17 cellular contexts compared by ENCODE assay signal in the genomic region with DNA sequence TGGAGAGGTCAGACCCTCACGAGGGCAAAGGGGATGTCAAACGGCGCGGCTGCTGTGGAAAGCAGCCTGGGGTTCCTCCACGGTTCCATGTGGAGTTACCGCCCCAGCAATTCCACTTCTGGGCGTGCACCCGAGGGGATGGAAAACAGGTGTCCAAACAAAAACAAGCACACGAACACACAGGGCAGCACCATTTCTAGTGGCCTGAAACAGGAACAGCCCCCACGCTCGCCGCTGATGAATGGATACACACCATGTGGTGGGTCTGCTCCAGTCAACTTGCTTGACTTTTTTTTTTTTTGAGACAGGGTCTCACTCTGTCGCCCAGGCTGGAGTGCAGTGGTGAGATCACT.
"Had no signal": no experiment of that assay in that cellular context is flagged by ENCODE, and none has a peak within 500 bp of the region (broad histone marks: within the 10 kb centered on the region; RNA-seq: fewer than 3 reads in every experiment).

No MANE protein-coding gene starts in this region.

- H3K36me3 Mint-ChIP-seq: activated naive CD8-positive, alpha-beta T cell; naive B cell had no signal

- H3K9me3 ChIP-seq: left ventricle myocardium inferior, neutrophil, tibial artery had no signal

- H3K27ac Mint-ChIP-seq: activated B cell treated with CpG ODN at 0.5 μM for 24 hours; activated CD4-positive, alpha-beta memory T cell treated with anti-CD3 and anti-CD28 coated beads for 36 hours; activated CD8-positive, alpha-beta memory T cell treated with anti-CD3 and anti-CD28 coated beads, Interleukin-2, amount 10 ng/mL, durations not matched to agents 7 days and 5 days; activated naive CD8-positive, alpha-beta T cell; T-helper 2 cell treated with Interferon-gamma antibody and Interleukin-4, amounts not matched to agents 5 μg/mL and 100 μg/mL, for 36 hours had no signal

- ATAC-seq: activated CD8-positive, alpha-beta memory T cell treated with anti-CD3 and anti-CD28 coated beads, Interleukin-2, amount 10 ng/mL, durations not matched to agents 7 days and 5 days; stimulated activated naive CD8-positive, alpha-beta T cell treated with anti-CD3 and anti-CD28 coated beads, Interleukin-15, Interleukin-2, amounts not matched to agents 100 U/mL and 50 U/mL, for 24 hours had no signal

- H3K27ac ChIP-seq: left ventricle myocardium inferior, neutrophil, tibial artery had no signal

- H3K4me3 ChIP-seq: left ventricle myocardium inferior, tibial artery had no signal

- DNase-seq: activated B cell treated with CpG ODN at 0.5 μM for 24 hours; activated CD4-positive, alpha-beta memory T cell treated with anti-CD3 and anti-CD28 coated beads for 36 hours; activated CD4-positive, alpha-beta T cell treated with anti-CD3 and anti-CD28 coated beads for 4 hours; activated CD8-positive, alpha-beta memory T cell treated with anti-CD3 and anti-CD28 coated beads, Interleukin-2, amount 10 ng/mL, durations not matched to agents 7 days and 5 days; cerebellar nuclear complex; cortex of kidney; head of caudate nucleus; left ventricle myocardium inferior; mammary epithelial cell; midbrain; naive B cell; stimulated activated naive CD8-positive, alpha-beta T cell treated with anti-CD3 and anti-CD28 coated beads, Interleukin-15, Interleukin-2, amounts not matched to agents 100 U/mL and 50 U/mL, for 24 hours; substantia nigra; tibial artery had no signal

- H3K9me3 Mint-ChIP-seq: activated B cell treated with CpG ODN at 0.5 μM for 24 hours; activated CD4-positive, alpha-beta memory T cell treated with anti-CD3 and anti-CD28 coated beads for 36 hours; naive B cell; T-helper 2 cell treated with Interferon-gamma antibody and Interleukin-4, amounts not matched to agents 5 μg/mL and 100 μg/mL, for 36 hours had no signal

- H3K27me3 ChIP-seq: neutrophil, tibial artery had no signal

- H3K4me3 Mint-ChIP-seq: activated B cell treated with CpG ODN at 0.5 μM for 24 hours; activated CD4-positive, alpha-beta memory T cell treated with anti-CD3 and anti-CD28 coated beads for 36 hours; activated CD8-positive, alpha-beta memory T cell treated with anti-CD3 and anti-CD28 coated beads, Interleukin-2, amount 10 ng/mL, durations not matched to agents 7 days and 5 days; activated naive CD8-positive, alpha-beta T cell; T-helper 2 cell treated with Interferon-gamma antibody and Interleukin-4, amounts not matched to agents 5 μg/mL and 100 μg/mL, for 36 hours had no signal

- H3K27me3 Mint-ChIP-seq: activated B cell treated with CpG ODN at 0.5 μM for 24 hours; activated CD4-positive, alpha-beta memory T cell treated with anti-CD3 and anti-CD28 coated beads for 36 hours; activated CD8-positive, alpha-beta memory T cell treated with anti-CD3 and anti-CD28 coated beads, Interleukin-2, amount 10 ng/mL, durations not matched to agents 7 days and 5 days; activated naive CD8-positive, alpha-beta T cell; naive B cell had no signal
